ENCODE assay signal across 13 cellular contexts in the genomic region with DNA sequence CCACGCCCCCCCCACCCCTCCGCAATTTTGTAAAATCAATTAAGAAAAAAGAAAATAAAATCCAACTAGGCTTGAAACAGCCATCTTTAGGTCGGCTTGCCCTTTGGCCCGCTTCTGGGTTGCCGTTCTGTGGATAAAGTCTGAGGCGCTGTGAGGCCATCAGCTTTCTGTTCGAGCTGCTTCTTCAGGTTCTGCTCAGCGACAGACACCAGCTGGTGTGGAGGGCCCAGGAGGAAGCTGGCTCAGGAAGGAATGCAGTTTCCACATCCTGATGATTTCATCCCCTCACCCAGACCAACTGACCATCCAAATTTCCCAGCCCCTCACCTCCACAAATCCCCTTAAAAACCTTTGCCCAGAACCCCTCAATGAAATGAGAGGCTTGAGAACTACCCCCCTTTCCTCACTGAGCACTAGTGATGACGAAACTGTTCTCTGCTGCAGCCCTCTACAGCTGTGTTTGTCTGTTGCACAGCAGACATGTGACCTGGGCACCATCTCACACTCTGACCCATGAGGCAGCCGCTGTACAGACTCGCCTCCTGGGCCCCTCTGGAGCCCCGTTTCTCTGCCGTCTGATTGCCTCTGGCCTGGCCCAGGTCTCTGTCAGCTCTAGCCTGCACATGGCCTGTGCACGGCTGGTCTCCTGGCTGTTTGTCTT. TPM values are rescaled to one million over a fixed set of nuclear protein-coding genes. Genes with fewer than 3 reads are reported as not detected.
DNase-seq lines count a peak whose midpoint lies in the region; ATAC-seq and TF ChIP-seq lines count a peak whose summit lies in the region.
"Had no signal": no experiment of that assay in that cellular context is flagged by ENCODE, and none has a peak within 500 bp of the region (broad histone marks: within the 10 kb centered on the region; RNA-seq: fewer than 3 reads in every experiment).

No MANE protein-coding gene starts in this region.

- H3K36me3 ChIP-seq in mesenchymal stem cell (ENCODE audit: control insufficient read depth in 1 of 2, insufficient read depth in 2 of 2, low read depth in 1 of 2, low read length in 2 of 2): no peaks in the 10 kb centered on the region

- peak overlapping the region; percentile 27 for H2BK120ac ChIP-seq in mesenchymal stem cell (ENCODE audit: low read depth, low read length)

- ATAC-seq in GM19023 (IDR thresholded peaks at IDR 0.05; ENCODE audit: unreplicated experiment): no peak
- ATAC-seq: T-cell had no signal

- no peak overlapping the region for H2BK5ac ChIP-seq in mesenchymal stem cell (ENCODE audit: low read depth, low read length, poor library complexity, severe bottlenecking)

- H3K79me1 ChIP-seq in mesenchymal stem cell (replicated peaks; ENCODE audit: low read length, poor library complexity, severe bottlenecking): no peaks in the 10 kb centered on the region

- no peak for TF ChIP-seq CTCF in choroid plexus epithelial cell (conservative IDR thresholded peaks at IDR 0.05; ENCODE audit: low read depth, low read length)

- H3K14ac ChIP-seq in mesenchymal stem cell (ENCODE audit: low read length in 2 of 2): peak overlapping the region in 1 of 2 experiments; percentile 80

- peak overlapping the region; percentile 96 for H4K91ac ChIP-seq in mesenchymal stem cell (ENCODE audit: low read length)

- no peaks in the 10 kb centered on the region for H3K9me3 ChIP-seq in mesenchymal stem cell (ENCODE audit: control insufficient read depth, low read length)

- no peak overlapping the region for H3K27ac ChIP-seq in mesenchymal stem cell (ENCODE audit: low read length, poor library complexity, severe bottlenecking)

- no peak overlapping the region for H3K4me2 ChIP-seq in mesenchymal stem cell (ENCODE audit: low read length, poor library complexity, severe bottlenecking)

- peak overlapping the region; percentile 76 for H2AFZ ChIP-seq in mesenchymal stem cell (ENCODE audit: low read depth, low read length)

- H3K23ac ChIP-seq in mesenchymal stem cell (ENCODE audit: low read length in 2 of 2): no peak overlapping the region

- DNase-seq in SIG-M5 treated with dmso at 0.1 percent for 504 hours (lab: John Stamatoyannopoulos, UW; ENCODE audit: unreplicated experiment) (peak; percentile 66), SIG-M5 (lab: John Stamatoyannopoulos, UW) (no peak), choroid plexus epithelial cell (ENCODE audit: low read depth) (peak; percentile 89), mesenchymal stem cell (peak; percentile 88), dermis blood vessel endothelial cell (no peak), activated gamma-delta T cell (lab: John Stamatoyannopoulos, UW) (no peak), GM19240 (ENCODE audit: insufficient read length, low spot score) (no peak)
- DNase-seq: ACHN, HFFc6, NCI-H345, T-cell had no signal

- WGBS in mesenchymal stem cell: 23% methylated on average over 13 of the region's 14 CpGs

- no peak overlapping the region for H2BK15ac ChIP-seq in mesenchymal stem cell (ENCODE audit: low read depth, poor library complexity, severe bottlenecking)

- no peak overlapping the region for H2AK5ac ChIP-seq in mesenchymal stem cell (ENCODE audit: low read length, severe bottlenecking)

- H3K18ac ChIP-seq in mesenchymal stem cell (ENCODE audit: low read depth in 1 of 2, low read length in 2 of 2): peak overlapping the region; percentile 88 to 94

- H3K9ac ChIP-seq in mesenchymal stem cell (ENCODE audit: low read length): no peak overlapping the region

- peaks cover 7% of the 10 kb centered on the region for H3K4me1 ChIP-seq in mesenchymal stem cell (ENCODE audit: control insufficient read depth, insufficient read depth, low read depth, low read length)

- H4K8ac ChIP-seq in mesenchymal stem cell (ENCODE audit: low read length): peak overlapping the region; percentile 85

- H3K27me3 ChIP-seq in mesenchymal stem cell (ENCODE audit: control insufficient read depth in 1 of 2, insufficient read depth in 1 of 2, low read length in 2 of 2): peaks cover 0 to 10% of the 10 kb centered on the region in 2 experiments

- peak overlapping the region in 1 of 2 experiments; percentile 81 for H2BK12ac ChIP-seq in mesenchymal stem cell (ENCODE audit: low read length in 2 of 2)

- no peak overlapping the region for H3K4me3 ChIP-seq in choroid plexus epithelial cell (ENCODE audit: low read depth, low read length)
- H3K4me3 ChIP-seq in mesenchymal stem cell (ENCODE audit: insufficient read depth in 1 of 2, low read depth in 1 of 2, low read length in 2 of 2): no peak overlapping the region

- H3K4ac ChIP-seq in mesenchymal stem cell (ENCODE audit: low read depth in 1 of 2, low read length in 2 of 2): peak overlapping the region; percentile 79 to 89

RNA-seq across cellular contexts. Expression of gene SPATA31C2, which starts 45.4 kb away (rescaled TPM):
- not detected for polyA plus RNA-seq in mesenchymal stem cell (2013, experiment 1 of 2)
- not detected for polyA plus RNA-seq in mesenchymal stem cell (2013, experiment 2 of 2)
- not detected in 2 replicates for total RNA-seq in dermis blood vessel endothelial cell
- total RNA-seq: HFFc6, subcutaneous adipose tissue, T-cell had no signal

Comparison
In these comparisons a context has a peak if more than half of its experiments do, and no peak if none do; other contexts are left out.
1. DNase-seq: peak in SIG-M5 treated with dmso at 0.1 percent for 504 hours (single experiment), choroid plexus epithelial cell (single experiment) and mesenchymal stem cell (single experiment); none in SIG-M5 (single experiment), dermis blood vessel endothelial cell (single experiment), activated gamma-delta T cell (single experiment) and GM19240 (single experiment).